18 cellular contexts compared by ENCODE assay signal in genomic region chr11:48170176-48170839, GRCh38. TPM values are rescaled to one million over a fixed set of nuclear protein-coding genes. Genes with fewer than 3 reads are reported as not detected.
DNase-seq lines count a peak whose midpoint lies in the region; ATAC-seq and TF ChIP-seq lines count a peak whose summit lies in the region.
"Had no signal": no experiment of that assay in that cellular context is flagged by ENCODE, and none has a peak within 500 bp of the region (broad histone marks: within the 10 kb centered on the region; RNA-seq: fewer than 3 reads in every experiment).

No MANE protein-coding gene starts in this region.

- TF ChIP-seq CTCF in AG04450 (IDR thresholded peaks at IDR 0.05; ENCODE audit: low read depth, low read length) (no peak), HFFc6 (IDR thresholded peaks at IDR 0.05) (no peak), glutamatergic neuron (IDR thresholded peaks at IDR 0.05; ENCODE audit: partially characterized antibody, unreplicated experiment) (no peak)

- H3K18ac ChIP-seq in mesenchymal stem cell (ENCODE audit: low read depth in 1 of 2, low read length in 2 of 2): peak overlapping the region in 1 of 2 experiments; percentile 55

- H3K4ac ChIP-seq in mesenchymal stem cell (ENCODE audit: low read depth in 1 of 2, low read length in 2 of 2): peak overlapping the region in 1 of 2 experiments; percentile 17

- H3K36me3 ChIP-seq in mesenchymal stem cell (ENCODE audit: control insufficient read depth in 1 of 2, insufficient read depth in 2 of 2, low read depth in 1 of 2, low read length in 2 of 2): peaks cover under 1 to 33% of the 10 kb centered on the region in 2 experiments
- H3K36me3 ChIP-seq: SJCRH30 had no signal

- peaks cover 23% of the 10 kb centered on the region for H3K79me1 ChIP-seq in mesenchymal stem cell (replicated peaks; ENCODE audit: low read length, poor library complexity, severe bottlenecking)

- H3K4me3 Mint-ChIP-seq in HFFc6 (no peak overlapping the region; the same call in 1 of the 2 replicates), glutamatergic neuron (ENCODE audit: unreplicated experiment) (no peak overlapping the region)
- no peak overlapping the region for H3K4me3 Mint-ChIP-seq in effector memory CD8-positive, alpha-beta T cell
- H3K4me3 Mint-ChIP-seq: WTC11 had no signal

- H3K9me3 Mint-ChIP-seq in HFFc6 (no peaks in the 10 kb centered on the region), glutamatergic neuron (ENCODE audit: unreplicated experiment) (peaks cover 2% of the 10 kb centered on the region)
- no peaks in the 10 kb centered on the region for H3K9me3 Mint-ChIP-seq in effector memory CD8-positive, alpha-beta T cell

- no peak overlapping the region for H2AFZ ChIP-seq in mesenchymal stem cell (ENCODE audit: low read depth, low read length)

- H3K9me3 ChIP-seq in AG04450 (ENCODE audit: control insufficient read depth, insufficient read depth, low read length) (no peaks in the 10 kb centered on the region), mesenchymal stem cell (ENCODE audit: control insufficient read depth, low read length) (no peaks in the 10 kb centered on the region)
- H3K9me3 ChIP-seq: SJCRH30, thyroid gland had no signal

- H2BK5ac ChIP-seq in mesenchymal stem cell (ENCODE audit: low read depth, low read length, poor library complexity, severe bottlenecking): no peak overlapping the region

- no peak overlapping the region for H3K23ac ChIP-seq in mesenchymal stem cell (ENCODE audit: low read length in 2 of 2)

- ATAC-seq in effector memory CD8-positive, alpha-beta T cell (replicated peaks): no peak
- ATAC-seq: WTC11 had no signal

- DNase-seq in AG04450 (ENCODE audit: low read depth, low spot score) (no peak), HFFc6 (peak; percentile 10), mesenchymal stem cell (peak; percentile 73), glutamatergic neuron (no peak), NCI-H1930 (lab: John Stamatoyannopoulos, UW) (no peak), globus pallidus (ENCODE audit: low spot score) (no peak), GM19238 (ENCODE audit: insufficient read length, low spot score) (no peak)
- no peak for DNase-seq in effector memory CD8-positive, alpha-beta T cell
- DNase-seq: activated T-cell treated with anti-CD3 and anti-CD28 coated beads, Interleukin-2, amount 50 U/mL, for 1 hour; anterior cingulate cortex; NCI-H146; NCI-H69; SJCRH30 had no signal

- H3K14ac ChIP-seq in mesenchymal stem cell (ENCODE audit: low read length in 2 of 2): no peak overlapping the region

- H4K91ac ChIP-seq in mesenchymal stem cell (ENCODE audit: low read length): no peak overlapping the region

- 61% methylated on average over 6 of the region's 6 CpGs for WGBS in mesenchymal stem cell

- H3K27ac Mint-ChIP-seq in HFFc6 (peak overlapping the region; percentile 80), glutamatergic neuron (ENCODE audit: unreplicated experiment) (no peak overlapping the region)
- peak overlapping the region; percentile 83 to 88 for H3K27ac Mint-ChIP-seq in effector memory CD8-positive, alpha-beta T cell
- H3K27ac Mint-ChIP-seq: WTC11 had no signal

- CTCF ChIA-PET in AG04450 (lab: Charles Lee): interaction anchor here (0.7 kb wide), 1 partner anchor 137 kb away, joined by 3 read pairs; no protein-coding TSS in a partner anchor

- no peak overlapping the region for H3K4me3 ChIP-seq in AG04450 (ENCODE audit: low read depth, low read length)
- H3K4me3 ChIP-seq in mesenchymal stem cell (ENCODE audit: insufficient read depth in 1 of 2, low read depth in 1 of 2, low read length in 2 of 2): no peak overlapping the region
- H3K4me3 ChIP-seq: SJCRH30, skin epidermis, thyroid gland had no signal

- H3K27ac ChIP-seq in AG04450 (ENCODE audit: low read depth, low read length) (peak overlapping the region; percentile 33), mesenchymal stem cell (ENCODE audit: low read length, poor library complexity, severe bottlenecking) (no peak overlapping the region)
- H3K27ac ChIP-seq: SJCRH30 had no signal

- H2BK12ac ChIP-seq in mesenchymal stem cell (ENCODE audit: low read length in 2 of 2): no peak overlapping the region

- H3K9ac ChIP-seq in mesenchymal stem cell (ENCODE audit: low read length): peak overlapping the region; percentile 63

- H2AK5ac ChIP-seq in mesenchymal stem cell (ENCODE audit: low read length, severe bottlenecking): no peak overlapping the region

- POLR2A ChIA-PET in AG04450 (lab: Yijun Ruan, JAX): no interaction called here

- H2BK15ac ChIP-seq in mesenchymal stem cell (ENCODE audit: low read depth, poor library complexity, severe bottlenecking): no peak overlapping the region

- H3K4me1 Mint-ChIP-seq in HFFc6 (ENCODE audit: low read depth) (peaks cover 44% of the 10 kb centered on the region), glutamatergic neuron (ENCODE audit: low read depth, unreplicated experiment) (peaks cover 8% of the 10 kb centered on the region)
- H3K4me1 Mint-ChIP-seq in effector memory CD8-positive, alpha-beta T cell (ENCODE audit: low read depth in 2 of 2): peaks cover 12 to 14% of the 10 kb centered on the region in 2 donors
- H3K4me1 Mint-ChIP-seq: WTC11 had no signal

- no peak overlapping the region for H2BK120ac ChIP-seq in mesenchymal stem cell (ENCODE audit: low read depth, low read length)

- peaks cover 2% of the 10 kb centered on the region; the same call in 1 of the 2 replicates for H3K27me3 Mint-ChIP-seq in HFFc6 (ENCODE audit: insufficient read depth)
- H3K27me3 Mint-ChIP-seq in effector memory CD8-positive, alpha-beta T cell: no peaks in the 10 kb centered on the region
- no peaks in the 10 kb centered on the region for H3K27me3 Mint-ChIP-seq in glutamatergic neuron (ENCODE audit: unreplicated experiment)

- no peaks in the 10 kb centered on the region for H3K27me3 ChIP-seq in AG04450 (ENCODE audit: control insufficient read depth, insufficient read depth, low read length)
- no peaks in the 10 kb centered on the region for H3K27me3 ChIP-seq in mesenchymal stem cell (ENCODE audit: control insufficient read depth in 1 of 2, insufficient read depth in 1 of 2, low read length in 2 of 2)
- H3K27me3 ChIP-seq: SJCRH30, thyroid gland had no signal

- H3K4me2 ChIP-seq in mesenchymal stem cell (ENCODE audit: low read length, poor library complexity, severe bottlenecking): no peak overlapping the region

- peaks cover 5% of the 10 kb centered on the region for H3K4me1 ChIP-seq in mesenchymal stem cell (ENCODE audit: control insufficient read depth, insufficient read depth, low read depth, low read length)
- H3K4me1 ChIP-seq: SJCRH30 had no signal

- peaks cover 31% of the 10 kb centered on the region for H3K36me3 Mint-ChIP-seq in HFFc6 (ENCODE audit: low read depth)
- H3K36me3 Mint-ChIP-seq in effector memory CD8-positive, alpha-beta T cell (ENCODE audit: insufficient read depth): peaks cover 39% of the 10 kb centered on the region
- H3K36me3 Mint-ChIP-seq in glutamatergic neuron (ENCODE audit: unreplicated experiment): no peaks in the 10 kb centered on the region

- H4K8ac ChIP-seq in mesenchymal stem cell (ENCODE audit: low read length): peak overlapping the region; percentile 51

RNA-seq across cellular contexts. Expression of gene OR4B1, which starts 46.3 kb away (rescaled TPM):
- polyA plus RNA-seq in AG04450 (2011; rRNA removed): not detected in 2 replicates
- not detected in 2 replicates for polyA minus RNA-seq in AG04450 (2011; rRNA and poly(A)+ RNA removed)
- not detected for total RNA-seq in HFFc6 (2021; fragmentation: NEBNext Ultra II Directional; extraction: Animal tissue kit (Norgen Biotek cat#: 25700))
- polyA plus RNA-seq in mesenchymal stem cell (2013, experiment 1 of 2): not detected
- not detected for polyA plus RNA-seq in mesenchymal stem cell (2013, experiment 2 of 2)
- not detected for total RNA-seq in glutamatergic neuron (ENCODE audit: unreplicated experiment)
- total RNA-seq: A673, myocyte, SJCRH30, thyroid gland, WTC11 had no signal

Comparison
In these comparisons a context has a peak if more than half of its experiments do, and no peak if none do; other contexts are left out.
1. DNase-seq: peak in HFFc6 (single experiment) and mesenchymal stem cell (single experiment); none in AG04450 (single experiment), effector memory CD8-positive, alpha-beta T cell (0 of 3), glutamatergic neuron (single experiment), NCI-H1930 (0 of 2), globus pallidus (single experiment) and GM19238 (single experiment).